In genomic region chr7:69211336-69211735, GRCh38 we compare ENCODE assay signal across 34 cellular contexts.
"Had no signal": no experiment of that assay in that cellular context is flagged by ENCODE, and none has a peak within 500 bp of the region (broad histone marks: within the 10 kb centered on the region; RNA-seq: fewer than 3 reads in every experiment).

No MANE protein-coding gene starts in this region.

- H2AFZ ChIP-seq: hepatocyte had no signal

- H3K4me2 ChIP-seq: hepatocyte had no signal

- H3K4me1 ChIP-seq: ascending aorta, breast epithelium, colonic mucosa, esophagus muscularis mucosa, foreskin keratinocyte, gastrocnemius medialis, heart right ventricle had no signal

- H3K27me3 Mint-ChIP-seq: activated CD4-positive, alpha-beta memory T cell treated with anti-CD3 and anti-CD28 coated beads, Interleukin-2, amount 10 ng/mL, durations not matched to agents 7 days and 5 days; activated CD4-positive, alpha-beta T cell treated with anti-CD3 and anti-CD28 coated beads, Interleukin-2, amount 10 ng/mL, durations not matched to agents 7 days and 5 days; activated naive CD4-positive, alpha-beta T cell treated with anti-CD3 and anti-CD28 coated beads, Interleukin-2, amount 10 ng/mL, durations not matched to agents 7 days and 5 days; activated naive CD8-positive, alpha-beta T cell treated with anti-CD3 and anti-CD28 coated beads, Interleukin-2, amount 10 ng/mL, durations not matched to agents 7 days and 5 days; activated T-cell treated with anti-CD3 and anti-CD28 coated beads, Interleukin-2, amount 50 U/mL, for 24 hours; brain; T-helper 17 cell had no signal

- H3K36me3 ChIP-seq: ascending aorta, breast epithelium, cardiac muscle cell, colonic mucosa, esophagus muscularis mucosa, gastrocnemius medialis, heart right ventricle had no signal

- H3K27ac Mint-ChIP-seq: activated CD4-positive, alpha-beta memory T cell treated with anti-CD3 and anti-CD28 coated beads, Interleukin-2, amount 10 ng/mL, durations not matched to agents 7 days and 5 days; activated CD4-positive, alpha-beta T cell treated with anti-CD3 and anti-CD28 coated beads, Interleukin-2, amount 10 ng/mL, durations not matched to agents 7 days and 5 days; activated naive CD4-positive, alpha-beta T cell treated with anti-CD3 and anti-CD28 coated beads, Interleukin-2, amount 10 ng/mL, durations not matched to agents 7 days and 5 days; activated naive CD4-positive, alpha-beta T cell treated with anti-CD3 and anti-CD28 coated beads, Interleukin-2, amount 50 U/mL, for 72 hours; activated naive CD8-positive, alpha-beta T cell treated with anti-CD3 and anti-CD28 coated beads, Interleukin-2, amount 10 ng/mL, durations not matched to agents 7 days and 5 days; activated T-cell treated with anti-CD3 and anti-CD28 coated beads, Interleukin-2, amount 50 U/mL, for 24 hours; activated T-cell treated with anti-CD3 and anti-CD28 coated beads, Interleukin-2, amount 50 U/mL, for 72 hours; brain; dendritic cell treated with granulocyte-macrophage colony-stimulating factor and Interleukin-4, amounts not matched to agents 40 ng/mL and 50 ng/mL, for 4 days; endodermal cell; T-helper 17 cell; T-helper 2 cell treated with Interferon-gamma antibody and Interleukin-4, amounts not matched to agents 5 μg/mL and 100 μg/mL, for 36 hours had no signal

- H3K4me1 Mint-ChIP-seq: activated CD4-positive, alpha-beta memory T cell treated with anti-CD3 and anti-CD28 coated beads, Interleukin-2, amount 10 ng/mL, durations not matched to agents 7 days and 5 days; activated CD4-positive, alpha-beta T cell treated with anti-CD3 and anti-CD28 coated beads, Interleukin-2, amount 10 ng/mL, durations not matched to agents 7 days and 5 days; activated naive CD4-positive, alpha-beta T cell treated with anti-CD3 and anti-CD28 coated beads, Interleukin-2, amount 10 ng/mL, durations not matched to agents 7 days and 5 days; activated naive CD8-positive, alpha-beta T cell treated with anti-CD3 and anti-CD28 coated beads, Interleukin-2, amount 10 ng/mL, durations not matched to agents 7 days and 5 days; brain; T-helper 17 cell had no signal

- DNase-seq: activated CD4-positive, alpha-beta memory T cell treated with anti-CD3 and anti-CD28 coated beads, Interleukin-2, amount 10 ng/mL, durations not matched to agents 7 days and 5 days; activated CD4-positive, alpha-beta T cell treated with anti-CD3 and anti-CD28 coated beads for 1 hour; activated CD4-positive, alpha-beta T cell treated with anti-CD3 and anti-CD28 coated beads for 4 hours; activated CD4-positive, alpha-beta T cell treated with anti-CD3 and anti-CD28 coated beads, Interleukin-2, amount 10 ng/mL, durations not matched to agents 7 days and 5 days; activated CD4-positive, alpha-beta T cell treated with anti-CD3 and anti-CD28 coated beads, Interleukin-2, amount 50 U/mL, for 4 hours; activated CD8-positive, alpha-beta memory T cell treated with anti-CD3 and anti-CD28 coated beads, Interleukin-2, amount 50 U/mL, for 48 hours; activated gamma-delta T cell; activated naive CD4-positive, alpha-beta T cell; activated naive CD4-positive, alpha-beta T cell treated with anti-CD3 and anti-CD28 coated beads, Interleukin-2, amount 10 ng/mL, durations not matched to agents 7 days and 5 days; activated naive CD8-positive, alpha-beta T cell treated with anti-CD3 and anti-CD28 coated beads, Interleukin-2, amount 10 ng/mL, durations not matched to agents 7 days and 5 days; activated T-cell treated with anti-CD3 and anti-CD28 coated beads for 4 hours; activated T-cell treated with anti-CD3 and anti-CD28 coated beads, Interleukin-2, amount 50 U/mL, for 24 hours; activated T-cell treated with anti-CD3 and anti-CD28 coated beads, Interleukin-2, amount 50 U/mL, for 72 hours; central memory CD4-positive, alpha-beta T cell; cerebellar nuclear complex; colonic mucosa; dorsolateral prefrontal cortex; effector memory CD4-positive, alpha-beta T cell; erythroblast; foreskin keratinocyte; gastrocnemius medialis; heart right ventricle; T-helper 17 cell; T1000 had no signal

- H3K9me3 ChIP-seq: ascending aorta, breast epithelium, colonic mucosa, esophagus muscularis mucosa, gastrocnemius medialis, heart right ventricle had no signal

- H3K27ac ChIP-seq: ascending aorta, breast epithelium, cardiac muscle cell, colonic mucosa, dorsolateral prefrontal cortex, esophagus muscularis mucosa, foreskin keratinocyte, gastrocnemius medialis, heart right ventricle, hepatocyte had no signal

- H3K36me3 Mint-ChIP-seq: activated naive CD4-positive, alpha-beta T cell treated with anti-CD3 and anti-CD28 coated beads, Interleukin-2, amount 10 ng/mL, durations not matched to agents 7 days and 5 days; activated naive CD4-positive, alpha-beta T cell treated with anti-CD3 and anti-CD28 coated beads, Interleukin-2, amount 50 U/mL, for 72 hours; activated naive CD8-positive, alpha-beta T cell treated with anti-CD3 and anti-CD28 coated beads, Interleukin-2, amount 10 ng/mL, durations not matched to agents 7 days and 5 days; brain had no signal

- H3K27me3 ChIP-seq: ascending aorta, breast epithelium, colonic mucosa, esophagus muscularis mucosa, foreskin keratinocyte, gastrocnemius medialis had no signal

- ATAC-seq: activated naive CD4-positive, alpha-beta T cell treated with anti-CD3 and anti-CD28 coated beads, Interleukin-2, amount 50 U/mL, for 72 hours; activated T-cell treated with anti-CD3 and anti-CD28 coated beads, Interleukin-2, amount 50 U/mL, for 72 hours; foreskin keratinocyte; gastrocnemius medialis; heart right ventricle; T-helper 17 cell had no signal

- H3K4me3 Mint-ChIP-seq: activated CD4-positive, alpha-beta memory T cell treated with anti-CD3 and anti-CD28 coated beads, Interleukin-2, amount 10 ng/mL, durations not matched to agents 7 days and 5 days; activated CD4-positive, alpha-beta T cell treated with anti-CD3 and anti-CD28 coated beads, Interleukin-2, amount 10 ng/mL, durations not matched to agents 7 days and 5 days; activated naive CD4-positive, alpha-beta T cell treated with anti-CD3 and anti-CD28 coated beads, Interleukin-2, amount 10 ng/mL, durations not matched to agents 7 days and 5 days; activated naive CD8-positive, alpha-beta T cell treated with anti-CD3 and anti-CD28 coated beads, Interleukin-2, amount 10 ng/mL, durations not matched to agents 7 days and 5 days; activated T-cell treated with anti-CD3 and anti-CD28 coated beads, Interleukin-2, amount 50 U/mL, for 24 hours; activated T-cell treated with anti-CD3 and anti-CD28 coated beads, Interleukin-2, amount 50 U/mL, for 72 hours; brain; dendritic cell treated with granulocyte-macrophage colony-stimulating factor and Interleukin-4, amounts not matched to agents 40 ng/mL and 50 ng/mL, for 4 days; endodermal cell; T-helper 17 cell; T-helper 2 cell treated with Interferon-gamma antibody and Interleukin-4, amounts not matched to agents 5 μg/mL and 100 μg/mL, for 36 hours had no signal

- H3K4me3 ChIP-seq: ascending aorta, breast epithelium, cardiac muscle cell, colonic mucosa, dorsolateral prefrontal cortex, esophagus muscularis mucosa, gastrocnemius medialis, heart right ventricle, hepatocyte had no signal

- H3K9me3 Mint-ChIP-seq: activated CD4-positive, alpha-beta T cell treated with anti-CD3 and anti-CD28 coated beads, Interleukin-2, amount 10 ng/mL, durations not matched to agents 7 days and 5 days; dendritic cell treated with granulocyte-macrophage colony-stimulating factor and Interleukin-4, amounts not matched to agents 40 ng/mL and 50 ng/mL, for 4 days; endodermal cell had no signal
